19 cellular contexts compared by ENCODE assay signal in the genomic region with DNA sequence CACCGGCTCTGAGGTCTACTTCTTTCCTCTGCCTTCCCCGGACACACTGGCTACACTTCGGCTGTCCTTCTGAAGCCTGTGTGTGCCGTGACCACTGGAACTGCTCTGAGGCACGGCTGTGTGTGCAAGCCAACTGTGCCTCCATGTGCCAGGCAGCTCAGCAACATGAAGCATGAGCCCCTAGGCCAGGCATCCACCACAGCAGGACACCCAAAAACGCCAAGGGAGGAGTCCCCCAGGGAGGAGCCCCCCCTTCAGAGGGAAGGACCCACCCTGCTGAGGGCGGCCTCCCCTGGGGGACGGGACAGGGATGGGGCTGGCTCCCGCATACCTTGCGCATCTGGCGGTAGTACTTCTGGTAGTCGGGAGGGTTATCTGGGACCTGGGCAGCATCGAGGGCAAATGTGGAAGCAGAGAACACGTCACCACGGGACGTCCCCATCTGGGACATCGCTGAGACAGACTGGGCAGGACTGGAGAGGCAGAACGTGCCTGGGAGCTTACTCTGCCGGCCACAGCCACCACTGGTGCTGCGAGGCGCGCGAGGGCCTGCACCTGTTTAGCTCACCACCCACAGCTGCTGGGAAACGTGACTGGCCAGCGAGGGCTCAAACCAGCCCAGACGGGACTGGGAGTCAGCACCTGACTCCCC. TPM values are rescaled to one million over a fixed set of nuclear protein-coding genes. Genes with fewer than 3 reads are reported as not detected.
DNase-seq lines count a peak whose midpoint lies in the region; ATAC-seq and TF ChIP-seq lines count a peak whose summit lies in the region.
"Had no signal": no experiment of that assay in that cellular context is flagged by ENCODE, and none has a peak within 500 bp of the region (broad histone marks: within the 10 kb centered on the region; RNA-seq: fewer than 3 reads in every experiment).

No MANE protein-coding gene starts in this region.

- no peaks in the 10 kb centered on the region for H3K9me3 Mint-ChIP-seq in stimulated activated naive CD8-positive, alpha-beta T cell treated with anti-CD3 and anti-CD28 coated beads, Interleukin-15, amount 100 ng/mL, for 72 hours
- no peaks in the 10 kb centered on the region for H3K9me3 Mint-ChIP-seq in activated T-cell treated with anti-CD3 and anti-CD28 coated beads, Interleukin-2, amount 50 U/mL, for 72 hours
- H3K9me3 Mint-ChIP-seq: HFFc6 had no signal

- H3K36me3 Mint-ChIP-seq in activated T-cell treated with anti-CD3 and anti-CD28 coated beads, Interleukin-2, amount 50 U/mL, for 72 hours (ENCODE audit: insufficient read depth in 2 of 2): no peaks in the 10 kb centered on the region

- H3K36me3 ChIP-seq in mucosa of descending colon (ENCODE audit: low read depth) (peaks cover 3% of the 10 kb centered on the region), upper lobe of right lung (peaks cover 86% of the 10 kb centered on the region)

- no peak for TF ChIP-seq CTCF in mucosa of descending colon (IDR thresholded peaks at IDR 0.05)
- no peak for TF ChIP-seq CTCF in upper lobe of right lung (IDR thresholded peaks at IDR 0.05)

- peak overlapping the region in 1 of 2 donors; percentile 19 for H3K27ac Mint-ChIP-seq in stimulated activated naive CD8-positive, alpha-beta T cell treated with anti-CD3 and anti-CD28 coated beads, Interleukin-15, amount 100 ng/mL, for 72 hours
- no peak overlapping the region for H3K27ac Mint-ChIP-seq in activated T-cell treated with anti-CD3 and anti-CD28 coated beads, Interleukin-2, amount 50 U/mL, for 72 hours
- H3K27ac Mint-ChIP-seq: B cell, HFFc6 had no signal

- H3K4me1 Mint-ChIP-seq in stimulated activated naive CD8-positive, alpha-beta T cell treated with anti-CD3 and anti-CD28 coated beads, Interleukin-15, amount 100 ng/mL, for 72 hours: no peaks in the 10 kb centered on the region
- no peaks in the 10 kb centered on the region for H3K4me1 Mint-ChIP-seq in activated T-cell treated with anti-CD3 and anti-CD28 coated beads, Interleukin-2, amount 50 U/mL, for 72 hours (ENCODE audit: low read depth)
- H3K4me1 Mint-ChIP-seq: B cell had no signal

- peak overlapping the region; percentile 8 for H3K27ac ChIP-seq in angular gyrus (ENCODE audit: low read depth, low read length)
- no peak overlapping the region for H3K27ac ChIP-seq in upper lobe of right lung
- H3K27ac ChIP-seq: KMS-11, Peyer's patch had no signal

- no peaks in the 10 kb centered on the region for H3K9me3 ChIP-seq in mucosa of descending colon
- H3K9me3 ChIP-seq in upper lobe of right lung: no peaks in the 10 kb centered on the region
- H3K9me3 ChIP-seq: Peyer's patch had no signal

- no peak overlapping the region for H3K4me3 Mint-ChIP-seq in stimulated activated naive CD8-positive, alpha-beta T cell treated with anti-CD3 and anti-CD28 coated beads, Interleukin-15, amount 100 ng/mL, for 72 hours
- H3K4me3 Mint-ChIP-seq in activated T-cell treated with anti-CD3 and anti-CD28 coated beads, Interleukin-2, amount 50 U/mL, for 72 hours: no peak overlapping the region
- H3K4me3 Mint-ChIP-seq: B cell, HFFc6 had no signal

- DNase-seq in stimulated activated naive CD8-positive, alpha-beta T cell treated with anti-CD3 and anti-CD28 coated beads, Interleukin-15, amount 100 ng/mL, for 72 hours: no peak
- no peak for DNase-seq in stimulated activated naive CD8-positive, alpha-beta T cell treated with anti-CD3 and anti-CD28 coated beads, Interleukin-15, Interleukin-2, amounts not matched to agents 100 U/mL and 50 U/mL, for 24 hours
- DNase-seq in mucosa of descending colon (peak in 2 of 3 donors; percentile 17 to 36), upper lobe of right lung (peak; percentile 56), NCI-H1105 (lab: John Stamatoyannopoulos, UW) (no peak), NOMO-1 (lab: John Stamatoyannopoulos, UW; ENCODE audit: unreplicated experiment in 2 of 2) (no peak)
- DNase-seq in activated T-cell treated with anti-CD3 and anti-CD28 coated beads, Interleukin-2, amount 50 U/mL, for 72 hours: no peak
- DNase-seq: DMS 273 treated with DMSO at 0.1 percent for 48 hours, GOT3, HFFc6, NCI-H1105 treated with DMSO at 0.1 percent for 48 hours, NCI-H1930, NCI-H510A treated with DMSO at 0.1 percent for 48 hours, SIG-M5 had no signal

- H3K27me3 Mint-ChIP-seq in stimulated activated naive CD8-positive, alpha-beta T cell treated with anti-CD3 and anti-CD28 coated beads, Interleukin-15, amount 100 ng/mL, for 72 hours: no peaks in the 10 kb centered on the region
- no peaks in the 10 kb centered on the region for H3K27me3 Mint-ChIP-seq in activated T-cell treated with anti-CD3 and anti-CD28 coated beads, Interleukin-2, amount 50 U/mL, for 72 hours (ENCODE audit: low read depth)
- H3K27me3 Mint-ChIP-seq: B cell had no signal

- H3K4me3 ChIP-seq in mucosa of descending colon: no peak overlapping the region
- no peak overlapping the region for H3K4me3 ChIP-seq in upper lobe of right lung
- H3K4me3 ChIP-seq: Peyer's patch had no signal

- intact Hi-C loops in mucosa of descending colon (cut with DNase I, micrococcal nuclease): no loop called here
- intact Hi-C loops in upper lobe of right lung (cut with DNase I): no loop called here

- no peaks in the 10 kb centered on the region for H3K4me1 ChIP-seq in mucosa of descending colon (ENCODE audit: low read depth)
- H3K4me1 ChIP-seq in upper lobe of right lung: no peaks in the 10 kb centered on the region
- H3K4me1 ChIP-seq: Peyer's patch had no signal

- ATAC-seq in stimulated activated naive CD8-positive, alpha-beta T cell treated with anti-CD3 and anti-CD28 coated beads, Interleukin-15, amount 100 ng/mL, for 72 hours: peak; percentile 57
- ATAC-seq in stimulated activated naive CD8-positive, alpha-beta T cell treated with anti-CD3 and anti-CD28 coated beads, Interleukin-15, Interleukin-2, amounts not matched to agents 100 U/mL and 50 U/mL, for 24 hours: no peak
- ATAC-seq in mucosa of descending colon (no peak), upper lobe of right lung (no peak)
- no peak for ATAC-seq in activated T-cell treated with anti-CD3 and anti-CD28 coated beads, Interleukin-2, amount 50 U/mL, for 72 hours (replicated peaks in 1 of 2)

- H3K27me3 ChIP-seq in upper lobe of right lung: no peaks in the 10 kb centered on the region
- H3K27me3 ChIP-seq: Peyer's patch had no signal

RNA-seq across cellular contexts. Expression of a gene that starts 20.5 kb away (rescaled TPM):
- 10 to 100 TPM; 72.6 to 84.8 (median 81.1) TPM for total RNA-seq in mucosa of descending colon
- total RNA-seq in upper lobe of right lung: 108 TPM
- 10 to 100 TPM; 18.9 to 22.4 TPM for total RNA-seq in activated T-cell treated with anti-CD3 and anti-CD28 coated beads, Interleukin-2, amount 50 U/mL, for 72 hours

RNA-seq across cellular contexts. Expression of a gene that starts 23.8 kb away (rescaled TPM):
- total RNA-seq in mucosa of descending colon: 10 to 100 TPM in 1 of 3 donors, 1 to 10 TPM in 2; 4.6 to 10.9 (median 4.6) TPM
- 4.7 TPM for total RNA-seq in upper lobe of right lung
- total RNA-seq in activated T-cell treated with anti-CD3 and anti-CD28 coated beads, Interleukin-2, amount 50 U/mL, for 72 hours: 10 to 100 TPM in 1 of 2 donors, 1 to 10 TPM in 1; 2.6 to 12.9 TPM

RNA-seq across cellular contexts. Expression of a gene that starts 52.7 kb away (rescaled TPM):
- total RNA-seq in mucosa of descending colon (1 to 10 TPM in 1 of 3 donors, under 1 TPM in 1, not detected in 1; 0.36 to 2.1 TPM), upper lobe of right lung (0.46 TPM)
- total RNA-seq in activated T-cell treated with anti-CD3 and anti-CD28 coated beads, Interleukin-2, amount 50 U/mL, for 72 hours: under 1 TPM; 0.74 to 1.00 TPM
- total RNA-seq: MCF 10A had no signal

Comparison
In these comparisons a context has a peak if more than half of its experiments do, and no peak if none do; other contexts are left out.
1. DNase-seq: peak in mucosa of descending colon (2 of 3) and upper lobe of right lung (single experiment); none in stimulated activated naive CD8-positive, alpha-beta T cell treated with anti-CD3 and anti-CD28 coated beads, Interleukin-15, amount 100 ng/mL, for 72 hours (0 of 2), stimulated activated naive CD8-positive, alpha-beta T cell treated with anti-CD3 and anti-CD28 coated beads, Interleukin-15, Interleukin-2, amounts not matched to agents 100 U/mL and 50 U/mL, for 24 hours (single experiment), NCI-H1105 (single experiment), activated T-cell treated with anti-CD3 and anti-CD28 coated beads, Interleukin-2, amount 50 U/mL, for 72 hours (0 of 2) and NOMO-1 (0 of 2).